In the genomic region with DNA sequence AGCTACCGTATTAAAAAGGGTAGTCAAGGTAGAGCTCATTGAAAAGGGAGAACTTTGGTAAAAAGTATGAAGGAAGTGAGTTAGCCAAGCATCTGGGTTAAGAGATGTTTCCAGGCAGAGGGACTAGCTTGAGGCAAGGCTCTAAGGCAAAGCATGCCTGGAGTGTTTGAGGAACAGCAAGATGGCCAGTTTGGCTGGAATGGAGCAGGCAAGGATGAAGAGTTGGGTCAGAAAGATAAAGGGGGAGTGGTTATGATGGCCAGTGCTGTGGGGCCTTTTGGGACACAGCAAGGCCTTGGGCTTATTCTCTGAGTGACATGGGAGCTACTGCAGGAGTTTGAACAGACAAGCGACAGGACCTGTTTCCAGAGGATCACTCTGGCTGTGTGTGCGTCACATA, we compare ENCODE assay signal across 9 cellular contexts.
"Had no signal": no experiment of that assay in that cellular context is flagged by ENCODE, and none has a peak within 500 bp of the region (broad histone marks: within the 10 kb centered on the region; RNA-seq: fewer than 3 reads in every experiment).

No MANE protein-coding gene starts in this region.

- H3K9ac ChIP-seq: KMS-11 had no signal

- ATAC-seq: GM23338 had no signal

- FAIRE-seq: H1, H54, HTR-8/SVneo had no signal

- H3K4me3 ChIP-seq: GM23338 had no signal

- H3K4me2 ChIP-seq: GM23338, KMS-11 had no signal

- H2AFZ ChIP-seq: GM23338 had no signal

- DNase-seq: H9, HCEC 1CT, IMR-90, KBM-7 had no signal

- H3K27ac ChIP-seq: KMS-11 had no signal
